8 cellular contexts compared by ENCODE assay signal in genomic region chr2:263774-264492, GRCh38. TPM values are rescaled to one million over a fixed set of nuclear protein-coding genes. Genes with fewer than 3 reads are reported as not detected.
DNase-seq lines count a peak whose midpoint lies in the region; ATAC-seq and TF ChIP-seq lines count a peak whose summit lies in the region.

A gene with protein sequence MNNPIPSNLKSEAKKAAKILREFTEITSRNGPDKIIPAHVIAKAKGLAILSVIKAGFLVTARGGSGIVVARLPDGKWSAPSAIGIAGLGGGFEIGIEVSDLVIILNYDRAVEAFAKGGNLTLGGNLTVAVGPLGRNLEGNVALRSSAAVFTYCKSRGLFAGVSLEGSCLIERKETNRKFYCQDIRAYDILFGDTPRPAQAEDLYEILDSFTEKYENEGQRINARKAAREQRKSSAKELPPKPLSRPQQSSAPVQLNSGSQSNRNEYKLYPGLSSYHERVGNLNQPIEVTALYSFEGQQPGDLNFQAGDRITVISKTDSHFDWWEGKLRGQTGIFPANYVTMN (minus strand): TSS chr2:264032. CDS start chr2:263984, 48 bp downstream.

- no peaks in the 10 kb centered on the region for H3K27me3 ChIP-seq in subcutaneous abdominal adipose tissue (ENCODE audit: control insufficient read depth in 5 of 5, insufficient read depth in 4 of 5, low read length in 5 of 5)

- H3K9me3 ChIP-seq in subcutaneous abdominal adipose tissue (ENCODE audit: control insufficient read depth in 5 of 5, low read length in 5 of 5) = peaks cover 0 to 15% (median 1%) of the 10 kb centered on the region in 5 donors

- in situ Hi-C loops in Caki2 (cut with HindIII; ENCODE audit: low pct_unique_long_range_greater_than_20kb, low sequenced_read_pairs) = no loop called here

- peaks cover 2 to 29% (median 24%) of the 10 kb centered on the region in 5 donors for H3K4me1 ChIP-seq in subcutaneous abdominal adipose tissue (ENCODE audit: control insufficient read depth in 5 of 5, insufficient read depth in 5 of 5, low read length in 5 of 5)

- H3K36me3 ChIP-seq in subcutaneous abdominal adipose tissue (ENCODE audit: control insufficient read depth in 5 of 5, insufficient read depth in 5 of 5, low read length in 5 of 5) = peaks cover 0 to 5% (median 0%) of the 10 kb centered on the region in 5 donors

- peak within 1 kb of the TSS; percentile 74 for H3K27ac ChIP-seq in subcutaneous abdominal adipose tissue (ENCODE audit: low read depth, low read length)

- H3K4me3 ChIP-seq in epithelial cell of proximal tubule (ENCODE audit: low read depth, low read length) (peak within 1 kb of the TSS; percentile 89), subcutaneous abdominal adipose tissue (ENCODE audit: low read depth in 1 of 5, low read length in 5 of 5) (peak within 1 kb of the TSS; percentile 87 to 98 (median 96))

- ATAC-seq in GM21737 (IDR thresholded peaks at IDR 0.05; ENCODE audit: unreplicated experiment) = peak; percentile 20

- DNase-seq in Caki2 (ENCODE audit: low read depth) (peak; percentile 19), NAMALWA (ENCODE audit: low spot score) (peak; percentile 11), epithelial cell of proximal tubule (ENCODE audit: low read depth) (no peak), myocyte (ENCODE audit: low read depth) (peak; percentile 11), NCI-H524 treated with DMSO at 0.1 percent for 48 hours (lab: John Stamatoyannopoulos, UW) (no peak)
- peak; percentile 69 for DNase-seq in activated CD8-positive, alpha-beta memory T cell treated with anti-CD3 and anti-CD28 coated beads, Interleukin-2, amount 50 U/mL, for 4 hours

- peak within 1 kb of the TSS in 4 of 5 donors; percentile 87 to 94 (median 90) for H3K9ac ChIP-seq in subcutaneous abdominal adipose tissue (ENCODE audit: low read length in 5 of 5)

- TF ChIP-seq CTCF in epithelial cell of proximal tubule (conservative IDR thresholded peaks at IDR 0.05; ENCODE audit: low read depth, low read length) = no peak

RNA-seq across cellular contexts. Expression of the gene that starts here (rescaled TPM):
- total RNA-seq in Caki2 (2014; rRNA removed; shearing (Covaris generic); ENCODE audit: low replicate concordance) = 5.7 and 25.1 TPM in 2 replicates
- total RNA-seq in epithelial cell of proximal tubule = 16.6 and 24.8 TPM in 2 replicates
- total RNA-seq in myocyte = 40.6 and 48.7 TPM in 2 replicates
- polyA plus RNA-seq in myocyte (2012) = 31.1 TPM

Comparison
In these comparisons a context has a peak if more than half of its experiments do, and no peak if none do; other contexts are left out.
1. DNase-seq: peak in Caki2 (single experiment), NAMALWA (single experiment), activated CD8-positive, alpha-beta memory T cell treated with anti-CD3 and anti-CD28 coated beads, Interleukin-2, amount 50 U/mL, for 4 hours (single experiment) and myocyte (single experiment); none in epithelial cell of proximal tubule (single experiment) and NCI-H524 treated with DMSO at 0.1 percent for 48 hours (single experiment).